ENCODE assay signal across 8 cellular contexts in the genomic region with DNA sequence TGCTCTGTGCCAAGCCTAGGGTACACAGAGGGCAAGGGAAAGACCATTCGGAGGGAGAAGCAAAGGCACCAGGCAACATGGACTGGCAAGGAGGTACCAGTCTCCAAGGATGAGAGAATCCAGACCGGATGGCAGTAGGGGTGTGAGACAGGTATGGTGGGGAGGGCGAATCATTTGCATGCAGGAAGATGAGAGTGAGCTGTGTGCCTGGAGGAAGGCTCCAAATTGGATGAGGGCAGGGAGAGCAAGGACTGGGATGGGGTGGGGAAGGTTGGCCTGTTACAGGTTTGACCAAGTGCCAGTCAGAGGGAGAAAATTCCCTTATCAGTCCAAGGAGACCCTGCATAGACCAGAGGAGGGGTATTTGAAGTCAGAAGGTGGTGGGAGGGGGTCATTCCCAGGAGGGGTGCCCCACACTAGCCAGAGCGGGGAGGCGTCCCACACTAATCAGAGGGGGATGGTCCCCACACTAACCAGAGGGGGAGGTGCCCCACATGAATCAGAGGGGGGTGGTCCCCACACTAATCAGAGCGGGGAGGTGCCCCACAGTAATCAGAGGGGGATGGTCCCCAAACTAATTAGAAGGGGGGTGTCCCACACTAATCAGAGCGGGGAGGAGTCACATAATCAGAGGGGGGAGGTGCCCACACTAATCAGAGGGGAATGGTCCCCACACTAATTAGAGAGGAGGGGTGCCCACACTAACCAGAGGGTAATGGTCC. TPM values are rescaled to one million over a fixed set of nuclear protein-coding genes. Genes with fewer than 3 reads are reported as not detected.
A peak's percentile ranks its signal among the peaks of the same experiment; 100 is the strongest.
DNase-seq lines count a peak whose midpoint lies in the region; ATAC-seq and TF ChIP-seq lines count a peak whose summit lies in the region.

No MANE protein-coding gene starts in this region.

- H3K9me3 Mint-ChIP-seq in activated naive CD4-positive, alpha-beta T cell treated with anti-CD3 and anti-CD28 coated beads, Interleukin-2, amount 10 ng/mL, durations not matched to agents 7 days and 5 days: no peaks in the 10 kb centered on the region

- H3K27ac Mint-ChIP-seq in activated naive CD4-positive, alpha-beta T cell treated with anti-CD3 and anti-CD28 coated beads, Interleukin-2, amount 10 ng/mL, durations not matched to agents 7 days and 5 days: peak overlapping the region; percentile 95

- CTCF ChIA-PET in activated naive CD4-positive, alpha-beta T cell treated with anti-CD3 and anti-CD28 coated beads, Interleukin-2, amount 10 ng/mL, durations not matched to agents 7 days and 5 days (lab: Charles Lee): no interaction called here

- no peak for ATAC-seq in GM18867 (IDR thresholded peaks at IDR 0.05; ENCODE audit: unreplicated experiment)

- peak overlapping the region; percentile 81 for H3K4me3 Mint-ChIP-seq in activated naive CD4-positive, alpha-beta T cell treated with anti-CD3 and anti-CD28 coated beads, Interleukin-2, amount 10 ng/mL, durations not matched to agents 7 days and 5 days

- peaks cover 51% of the 10 kb centered on the region for H3K4me1 Mint-ChIP-seq in activated naive CD4-positive, alpha-beta T cell treated with anti-CD3 and anti-CD28 coated beads, Interleukin-2, amount 10 ng/mL, durations not matched to agents 7 days and 5 days

- H3K36me3 Mint-ChIP-seq in activated naive CD4-positive, alpha-beta T cell treated with anti-CD3 and anti-CD28 coated beads, Interleukin-2, amount 10 ng/mL, durations not matched to agents 7 days and 5 days: peaks cover 17% of the 10 kb centered on the region

- no peak for TF ChIP-seq CTCF in cardiac fibroblast (IDR thresholded peaks at IDR 0.05; ENCODE audit: low read depth, low read length)

- peak overlapping the region; percentile 74 to 83 for H3K4me3 ChIP-seq in cardiac fibroblast (replicated peaks in 1 of 2; ENCODE audit: low read depth in 2 of 2, low read length in 2 of 2)

- H3K27me3 Mint-ChIP-seq in activated naive CD4-positive, alpha-beta T cell treated with anti-CD3 and anti-CD28 coated beads, Interleukin-2, amount 10 ng/mL, durations not matched to agents 7 days and 5 days: peaks cover 22% of the 10 kb centered on the region

- DNase-seq in activated naive CD4-positive, alpha-beta T cell treated with anti-CD3 and anti-CD28 coated beads, Interleukin-2, amount 10 ng/mL, durations not matched to agents 7 days and 5 days: peak; percentile 26
- DNase-seq in activated naive CD4-positive, alpha-beta T cell treated with Interleukin-2 at 50 U/mL for 16 hours: no peak
- DNase-seq in cardiac fibroblast (ENCODE audit: low read depth in 2 of 2): no peak
- DNase-seq in mesenteric fat pad (ENCODE audit: low spot score): peak; percentile 75
- DNase-seq in RKO (ENCODE audit: low spot score): no peak
- DNase-seq in NCI-H128 (lab: John Stamatoyannopoulos, UW; ENCODE audit: unreplicated experiment): no peak
- DNase-seq in NCI-H2171 treated with DMSO at 0.1 percent for 48 hours (lab: John Stamatoyannopoulos, UW): no peak

RNA-seq across cellular contexts. Expression of gene CANT1, which starts 0.7 kb away (rescaled TPM):
- total RNA-seq in mesenteric fat pad: 37.9 TPM

RNA-seq across cellular contexts. Expression of gene C1QTNF1, which starts 15.1 kb away (rescaled TPM):
- 563 TPM for total RNA-seq in mesenteric fat pad

RNA-seq across cellular contexts. Expression of gene LGALS3BP, which starts 29.1 kb away (rescaled TPM):
- total RNA-seq in mesenteric fat pad: 417 TPM

Comparison
In these comparisons a context has a peak if more than half of its experiments do, and no peak if none do; other contexts are left out.
1. DNase-seq: peak in activated naive CD4-positive, alpha-beta T cell treated with anti-CD3 and anti-CD28 coated beads, Interleukin-2, amount 10 ng/mL, durations not matched to agents 7 days and 5 days (single experiment) and mesenteric fat pad (single experiment); none in activated naive CD4-positive, alpha-beta T cell treated with Interleukin-2 at 50 U/mL for 16 hours (single experiment), cardiac fibroblast (0 of 2), RKO (single experiment), NCI-H128 (single experiment) and NCI-H2171 treated with DMSO at 0.1 percent for 48 hours (single experiment).